In the genomic region with DNA sequence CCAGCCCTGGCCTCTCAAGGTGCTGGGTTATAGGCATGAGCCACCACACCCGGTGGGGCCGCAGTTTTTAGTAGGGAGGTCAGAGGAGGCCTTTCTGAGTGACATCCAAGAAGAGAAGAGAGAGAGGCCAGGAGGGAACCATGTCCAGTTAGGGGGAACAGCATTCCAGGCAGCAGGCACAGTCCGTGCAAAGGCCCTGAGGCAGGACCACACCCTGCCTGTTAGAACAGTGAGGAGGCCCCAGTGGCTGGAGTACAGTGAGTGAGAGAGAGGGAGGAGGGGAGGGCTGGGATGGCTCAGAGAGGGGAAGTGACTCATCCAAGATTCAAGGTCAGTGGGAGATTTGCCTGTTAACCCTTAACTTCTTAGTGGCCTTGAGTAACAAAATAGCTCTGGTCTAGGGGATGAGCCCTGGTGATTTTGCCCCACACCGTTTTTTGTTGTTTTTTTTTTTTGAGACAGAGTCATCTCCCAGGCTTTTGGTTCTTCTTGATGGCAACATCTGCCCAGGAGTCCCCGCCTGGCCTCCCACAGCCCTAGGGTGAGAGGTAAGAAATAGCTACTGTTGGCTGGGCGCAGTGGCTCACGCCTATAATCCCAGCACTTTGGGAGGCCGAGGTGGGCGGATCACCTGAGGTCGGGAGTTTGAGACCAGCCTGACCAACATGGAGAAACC, we compare ENCODE assay signal across 9 cellular contexts. TPM values are rescaled to one million over a fixed set of nuclear protein-coding genes. Genes with fewer than 3 reads are reported as not detected.
DNase-seq lines count a peak whose midpoint lies in the region; ATAC-seq and TF ChIP-seq lines count a peak whose summit lies in the region.
"Had no signal": no experiment of that assay in that cellular context is flagged by ENCODE, and none has a peak within 500 bp of the region (broad histone marks: within the 10 kb centered on the region; RNA-seq: fewer than 3 reads in every experiment).

No MANE protein-coding gene starts in this region.

- peaks cover 7% of the 10 kb centered on the region; the same call in 1 of the 2 replicates for H3K4me1 ChIP-seq in GM23338 (ENCODE audit: insufficient read depth)
- H3K4me1 ChIP-seq in OCI-LY3 (ENCODE audit: low read length) = peaks cover 23% of the 10 kb centered on the region
- peaks cover 6% of the 10 kb centered on the region for H3K4me1 ChIP-seq in ovary (ENCODE audit: insufficient read depth)

- H3K27me3 ChIP-seq in GM23338 (ENCODE audit: insufficient read depth) (no peaks in the 10 kb centered on the region), OCI-LY3 (ENCODE audit: low read depth, low read length) (peaks cover 10% of the 10 kb centered on the region; the same call in 1 of the 2 replicates), ovary (no peaks in the 10 kb centered on the region)
- H3K27me3 ChIP-seq: pancreas had no signal

- H3K36me3 ChIP-seq in GM23338 (ENCODE audit: insufficient read depth) (no peaks in the 10 kb centered on the region), OCI-LY3 (replicated peaks; ENCODE audit: low read depth, low read length) (no peaks in the 10 kb centered on the region), ovary (no peaks in the 10 kb centered on the region)
- H3K36me3 ChIP-seq: pancreas had no signal

- H3K27ac Mint-ChIP-seq in GM23338 = no peak overlapping the region

- no peak overlapping the region for H3K4me3 Mint-ChIP-seq in GM23338

- TF ChIP-seq EP300 in ovary (IDR thresholded peaks at IDR 0.05) = no peak

- H3K4me3 ChIP-seq in GM23338 (no peak overlapping the region), OCI-LY3 (ENCODE audit: low read length) (no peak overlapping the region), ovary (no peak overlapping the region)
- H3K4me3 ChIP-seq: pancreas had no signal

- WGBS in ovary, 3 donors = 57 to 65% (median 57%) methylated on average over 10 of the region's 10 CpGs

- H3K9me3 ChIP-seq in OCI-LY3 (ENCODE audit: insufficient read depth, low read length) = no peaks in the 10 kb centered on the region
- no peaks in the 10 kb centered on the region for H3K9me3 ChIP-seq in ovary
- H3K9me3 ChIP-seq: pancreas had no signal

- intact Hi-C loops in ovary (cut with DNase I) = loop anchor here in 3 of 4 donors (5.0 to 10.0 kb wide), 2 partner anchors 162 to 165 kb away; no protein-coding TSS in a partner anchor

- TF ChIP-seq POLR2A in ovary (IDR thresholded peaks at IDR 0.05) = no peak

- H2AFZ ChIP-seq in GM23338 (no peak overlapping the region), OCI-LY3 (ENCODE audit: low read depth, low read length) (no peak overlapping the region)

- H3K9ac ChIP-seq in OCI-LY3 (ENCODE audit: low read length) = no peak overlapping the region

- H3K9me3 Mint-ChIP-seq in GM23338 = no peaks in the 10 kb centered on the region; the same call in 2 of the 3 replicates

- H3K79me2 ChIP-seq in GM23338 (replicated peaks; ENCODE audit: insufficient read depth) = peaks cover 4% of the 10 kb centered on the region; the same call in 1 of the 2 replicates
- H3K79me2 ChIP-seq in OCI-LY3 (ENCODE audit: low read length) = no peaks in the 10 kb centered on the region

- H3K9me2 ChIP-seq in GM23338 (ENCODE audit: insufficient read depth) = no peaks in the 10 kb centered on the region

- peak; percentile 37 for DNase-seq in GM23338 (ENCODE audit: low spot score)
- DNase-seq in dermis blood vessel endothelial cell = peak; percentile 64
- DNase-seq in ovary = peak; percentile 59 to 75 (median 62)
- DNase-seq in KG1 (lab: John Stamatoyannopoulos, UW) = no peak

- H3K4me1 Mint-ChIP-seq in GM23338 = peaks cover 5% of the 10 kb centered on the region; the same call in 2 of the 3 replicates

- H4K20me1 ChIP-seq in GM23338 (replicated peaks; ENCODE audit: insufficient read depth) (peaks cover 4% of the 10 kb centered on the region; the same call in 1 of the 2 replicates), OCI-LY3 (ENCODE audit: insufficient read depth, low read length) (no peaks in the 10 kb centered on the region)

- no peaks in the 10 kb centered on the region for H3K36me3 Mint-ChIP-seq in GM23338 (ENCODE audit: low read depth)

- no peak overlapping the region for H3K4me2 ChIP-seq in GM23338
- peak overlapping the region; percentile 12; the same call in 1 of the 2 replicates for H3K4me2 ChIP-seq in OCI-LY3 (ENCODE audit: low read length)

- ATAC-seq in GM23338 (no peak), HG03439 (IDR thresholded peaks at IDR 0.05; ENCODE audit: unreplicated experiment) (no peak), HG02970 (IDR thresholded peaks at IDR 0.05; ENCODE audit: low FRiP score, unreplicated experiment) (no peak)

- peaks cover 9% of the 10 kb centered on the region for H3K27me3 Mint-ChIP-seq in GM23338 (ENCODE audit: insufficient read depth, low read depth, poor library complexity)

- H3K27ac ChIP-seq in GM23338 (ENCODE audit: low read depth) (no peak overlapping the region), OCI-LY3 (ENCODE audit: low read length) (no peak overlapping the region), ovary (no peak overlapping the region)
- H3K27ac ChIP-seq: pancreas, VCaP had no signal

- TF ChIP-seq CTCF in GM23338 (conservative IDR thresholded peaks at IDR 0.05; ENCODE audit: low read depth in 2 of 2) (no peak), OCI-LY3 (IDR thresholded peaks at IDR 0.05; ENCODE audit: low read depth, low read length) (no peak), ovary (IDR thresholded peaks at IDR 0.05) (no peak)

- no peaks in the 10 kb centered on the region for H3F3A ChIP-seq in GM23338 (replicated peaks; ENCODE audit: low read depth)

TF ChIP-seq in GM23338, 12 proteins besides CTCF, POLR2A, EP300 and RAD21 (continues in another document):
- TF ChIP-seq POLR2AphosphoS5 (IDR thresholded peaks at IDR 0.05; ENCODE audit: low read depth) = no peak
- TF ChIP-seq JUNB (IDR thresholded peaks at IDR 0.05; ENCODE audit: unreplicated experiment) = no peak
- TF ChIP-seq, protein P1, sequence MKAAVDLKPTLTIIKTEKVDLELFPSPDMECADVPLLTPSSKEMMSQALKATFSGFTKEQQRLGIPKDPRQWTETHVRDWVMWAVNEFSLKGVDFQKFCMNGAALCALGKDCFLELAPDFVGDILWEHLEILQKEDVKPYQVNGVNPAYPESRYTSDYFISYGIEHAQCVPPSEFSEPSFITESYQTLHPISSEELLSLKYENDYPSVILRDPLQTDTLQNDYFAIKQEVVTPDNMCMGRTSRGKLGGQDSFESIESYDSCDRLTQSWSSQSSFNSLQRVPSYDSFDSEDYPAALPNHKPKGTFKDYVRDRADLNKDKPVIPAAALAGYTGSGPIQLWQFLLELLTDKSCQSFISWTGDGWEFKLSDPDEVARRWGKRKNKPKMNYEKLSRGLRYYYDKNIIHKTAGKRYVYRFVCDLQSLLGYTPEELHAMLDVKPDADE (IDR thresholded peaks at IDR 0.05) = no peak
- no peak for TF ChIP-seq NANOG (IDR thresholded peaks at IDR 0.05; ENCODE audit: borderline replicate concordance)
- TF ChIP-seq ZNF114 (CRISPR knock-in tag; IDR thresholded peaks at IDR 0.05) = no peak
- no peak for TF ChIP-seq STAT1 (IDR thresholded peaks at IDR 0.05; ENCODE audit: unreplicated experiment)
- TF ChIP-seq, protein P2, sequence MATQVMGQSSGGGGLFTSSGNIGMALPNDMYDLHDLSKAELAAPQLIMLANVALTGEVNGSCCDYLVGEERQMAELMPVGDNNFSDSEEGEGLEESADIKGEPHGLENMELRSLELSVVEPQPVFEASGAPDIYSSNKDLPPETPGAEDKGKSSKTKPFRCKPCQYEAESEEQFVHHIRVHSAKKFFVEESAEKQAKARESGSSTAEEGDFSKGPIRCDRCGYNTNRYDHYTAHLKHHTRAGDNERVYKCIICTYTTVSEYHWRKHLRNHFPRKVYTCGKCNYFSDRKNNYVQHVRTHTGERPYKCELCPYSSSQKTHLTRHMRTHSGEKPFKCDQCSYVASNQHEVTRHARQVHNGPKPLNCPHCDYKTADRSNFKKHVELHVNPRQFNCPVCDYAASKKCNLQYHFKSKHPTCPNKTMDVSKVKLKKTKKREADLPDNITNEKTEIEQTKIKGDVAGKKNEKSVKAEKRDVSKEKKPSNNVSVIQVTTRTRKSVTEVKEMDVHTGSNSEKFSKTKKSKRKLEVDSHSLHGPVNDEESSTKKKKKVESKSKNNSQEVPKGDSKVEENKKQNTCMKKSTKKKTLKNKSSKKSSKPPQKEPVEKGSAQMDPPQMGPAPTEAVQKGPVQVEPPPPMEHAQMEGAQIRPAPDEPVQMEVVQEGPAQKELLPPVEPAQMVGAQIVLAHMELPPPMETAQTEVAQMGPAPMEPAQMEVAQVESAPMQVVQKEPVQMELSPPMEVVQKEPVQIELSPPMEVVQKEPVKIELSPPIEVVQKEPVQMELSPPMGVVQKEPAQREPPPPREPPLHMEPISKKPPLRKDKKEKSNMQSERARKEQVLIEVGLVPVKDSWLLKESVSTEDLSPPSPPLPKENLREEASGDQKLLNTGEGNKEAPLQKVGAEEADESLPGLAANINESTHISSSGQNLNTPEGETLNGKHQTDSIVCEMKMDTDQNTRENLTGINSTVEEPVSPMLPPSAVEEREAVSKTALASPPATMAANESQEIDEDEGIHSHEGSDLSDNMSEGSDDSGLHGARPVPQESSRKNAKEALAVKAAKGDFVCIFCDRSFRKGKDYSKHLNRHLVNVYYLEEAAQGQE (IDR thresholded peaks at IDR 0.05; ENCODE audit: unreplicated experiment) = no peak
- no peak for TF ChIP-seq ZNF331 (CRISPR knock-in tag; IDR thresholded peaks at IDR 0.05; ENCODE audit: low read depth)
- no peak for TF ChIP-seq EZH2 (IDR thresholded peaks at IDR 0.05; ENCODE audit: low read depth, unreplicated experiment)
- no peak for TF ChIP-seq EZH2phosphoT487 (IDR thresholded peaks at IDR 0.05; ENCODE audit: unreplicated experiment)

RNA-seq across cellular contexts. Expression of a gene that starts 2.7 kb away (rescaled TPM):
- 45.9 and 59.9 TPM in 2 replicates for total RNA-seq in GM23338 (2014; rRNA removed; shearing (Covaris generic))
- polyA plus RNA-seq in GM23338 (2016; fragmentation: Nextera tagmentation; extraction: Ambion mirVana) = 38.0 and 39.0 TPM in 2 replicates
- 111 and 167 TPM in 2 replicates for total RNA-seq in dermis blood vessel endothelial cell
- total RNA-seq in ovary = 10 to 100 TPM; 26.1 to 83.9 (median 73.7) TPM
- polyA plus RNA-seq in ovary = 10 to 100 TPM; 48.7 to 51.9 TPM

RNA-seq across cellular contexts. Expression of a gene that starts 32.5 kb away (rescaled TPM):
- total RNA-seq in GM23338 (2014; rRNA removed; shearing (Covaris generic)) = not detected in 2 replicates
- not detected in 2 replicates for polyA plus RNA-seq in GM23338 (2016; fragmentation: Nextera tagmentation; extraction: Ambion mirVana)
- total RNA-seq in dermis blood vessel endothelial cell = not detected in 2 replicates
- total RNA-seq in ovary = 1 to 10 TPM in 1 of 7 donors, under 1 TPM in 4, not detected in 2; 0.15 to 1.2 (median 0.28) TPM
- under 1 TPM in 1 of 2 donors, not detected in 1; 0.07 TPM for polyA plus RNA-seq in ovary

RNA-seq across cellular contexts. Expression of a gene that starts 38.7 kb away (rescaled TPM):
- total RNA-seq in GM23338 (2014; rRNA removed; shearing (Covaris generic)) = 0.31 and 0.38 TPM in 2 replicates
- polyA plus RNA-seq in GM23338 (2016; fragmentation: Nextera tagmentation; extraction: Ambion mirVana) = 0.32 and 0.38 TPM in 2 replicates
- total RNA-seq in dermis blood vessel endothelial cell = 4.9 and 7.7 TPM in 2 replicates
- total RNA-seq in ovary = 10 to 100 TPM in 2 of 7 donors, 1 to 10 TPM in 5; 3.6 to 13.3 (median 9.6) TPM
- 1 to 10 TPM; 2.5 to 7.8 TPM for polyA plus RNA-seq in ovary

RNA-seq across cellular contexts. Expression of a gene that starts 39.1 kb away (rescaled TPM):
- total RNA-seq in GM23338 (2014; rRNA removed; shearing (Covaris generic)) = 40.9 and 45.7 TPM in 2 replicates
- 20.3 and 24.5 TPM in 2 replicates for polyA plus RNA-seq in GM23338 (2016; fragmentation: Nextera tagmentation; extraction: Ambion mirVana)
- 22.0 and 55.7 TPM in 2 replicates for total RNA-seq in dermis blood vessel endothelial cell
- 1 to 10 TPM in 2 of 7 donors, under 1 TPM in 5; 0.18 to 4.0 (median 0.50) TPM for total RNA-seq in ovary
- under 1 TPM; 0.42 to 0.86 TPM for polyA plus RNA-seq in ovary
